In genomic region chr4:73181231-73181630, GRCh38 we compare ENCODE assay signal across 16 cellular contexts.
A peak's percentile ranks its signal among the peaks of the same experiment; 100 is the strongest.
DNase-seq lines count a peak whose midpoint lies in the region; ATAC-seq, FAIRE-seq and TF ChIP-seq lines count a peak whose summit lies in the region.
"Had no signal": no experiment of that assay in that cellular context is flagged by ENCODE, and none has a peak within 500 bp of the region (broad histone marks: within the 10 kb centered on the region; RNA-seq: fewer than 3 reads in every experiment).

No MANE protein-coding gene starts in this region.

- no peak overlapping the region for H3K4me3 Mint-ChIP-seq in CD8-positive, alpha-beta T cell
- H3K4me3 Mint-ChIP-seq: T-cell had no signal

- H3K4me1 ChIP-seq in CD8-positive, alpha-beta T cell (ENCODE audit: insufficient read depth, low read length), result peaks cover 3% of the 10 kb centered on the region
- H3K4me1 ChIP-seq: BE2C had no signal

- no peaks in the 10 kb centered on the region for H3K9me3 ChIP-seq in CD8-positive, alpha-beta T cell (ENCODE audit: low read length)
- H3K9me3 ChIP-seq: BE2C had no signal

- no peak for DNase-seq in GM18507 (ENCODE audit: extremely low spot score, insufficient read length, low read depth)
- DNase-seq in OCI-M1 (lab: John Stamatoyannopoulos, UW), result peak; percentile 81
- DNase-seq in medulla oblongata (ENCODE audit: extremely low spot score), result peak; percentile 9
- no peak for DNase-seq in CD8-positive, alpha-beta T cell
- no peak for DNase-seq in mesenteric fat pad (ENCODE audit: low spot score)
- no peak for DNase-seq in HEK293T (ENCODE audit: extremely low spot score)
- DNase-seq in kidney tubule cell (ENCODE audit: low spot score), result no peak
- DNase-seq: BE2C; left ventricle myocardium superior; NCI-H1092 treated with DMSO at 0.1 percent for 48 hours; NCI-H2171 treated with DMSO at 0.1 percent for 48 hours; PC-9; stimulated activated CD4-positive, alpha-beta T cell treated with anti-CD3 and anti-CD28 coated beads, Interleukin-15, amount 100 ng/mL, for 24 hours; T-cell had no signal

- CTCF ChIA-PET in CD8-positive, alpha-beta T cell (lab: Charles Lee), result interaction anchor here (1.4 kb wide), 1 partner anchor 10 kb away, joined by 4 read pairs; no protein-coding TSS in a partner anchor
- CTCF ChIA-PET in HEK293T (lab: Yijun Ruan, JAX), result no interaction called here

- H3K4me3 ChIP-seq in CD8-positive, alpha-beta T cell (ENCODE audit: low read depth, low read length), result no peak overlapping the region
- H3K4me3 ChIP-seq: PC-9 had no signal

- H3K9me3 Mint-ChIP-seq in CD8-positive, alpha-beta T cell, result no peaks in the 10 kb centered on the region
- H3K9me3 Mint-ChIP-seq: T-cell had no signal

- no peak overlapping the region for H3K27ac Mint-ChIP-seq in CD8-positive, alpha-beta T cell

- ATAC-seq in HG03432 (IDR thresholded peaks at IDR 0.05; ENCODE audit: unreplicated experiment), result peak; percentile 40
- no peak for ATAC-seq in CD8-positive, alpha-beta T cell
- ATAC-seq: left ventricle myocardium superior, T-cell had no signal

- peak; percentile 31 for FAIRE-seq in GM18507 (lab: Jason Lieb, UNC)
- FAIRE-seq: HTR-8/SVneo had no signal

- no peaks in the 10 kb centered on the region for H3K36me3 ChIP-seq in CD8-positive, alpha-beta T cell (ENCODE audit: insufficient read depth, low read length)

- H3K27me3 Mint-ChIP-seq in CD8-positive, alpha-beta T cell (ENCODE audit: low read depth), result no peaks in the 10 kb centered on the region
- H3K27me3 Mint-ChIP-seq: T-cell had no signal

- POLR2A ChIA-PET in CD8-positive, alpha-beta T cell (lab: Charles Lee), result interaction anchor here (1.0 kb wide), 1 partner anchor 16 kb away, joined by 3 read pairs; no protein-coding TSS in a partner anchor
- POLR2A ChIA-PET in HEK293T (lab: Yijun Ruan, JAX), result interaction anchor here (1.2 kb wide), 1 partner anchor 78 kb away, joined by 4 read pairs; the partner anchor contains the start of gene ANKRD17

- no peak for TF ChIP-seq CTCF in CD8-positive, alpha-beta T cell (IDR thresholded peaks at IDR 0.05)

- H3K27ac ChIP-seq in CD8-positive, alpha-beta T cell (ENCODE audit: low read depth, low read length), result no peak overlapping the region
- H3K27ac ChIP-seq: PC-9 had no signal

- intact Hi-C loops in CD8-positive, alpha-beta T cell (cut with DNase I, micrococcal nuclease), result no loop called here

- peaks cover 47% of the 10 kb centered on the region for H3K4me1 Mint-ChIP-seq in CD8-positive, alpha-beta T cell (ENCODE audit: low read depth)

- H3K27me3 ChIP-seq in CD8-positive, alpha-beta T cell (ENCODE audit: insufficient read depth, low read length), result no peaks in the 10 kb centered on the region
- H3K27me3 ChIP-seq: BE2C had no signal

- peaks cover 22% of the 10 kb centered on the region for H3K36me3 Mint-ChIP-seq in CD8-positive, alpha-beta T cell

TF ChIP-seq in HEK293T, 16 proteins besides CTCF, POLR2A, EP300 and RAD21:
- TF ChIP-seq ZNF384 (IDR thresholded peaks at IDR 0.05) (no peak), TARDBP (IDR thresholded peaks at IDR 0.05) (no peak)

Comparison
In these comparisons a context has a peak if more than half of its experiments do, and no peak if none do; other contexts are left out.
1. DNase-seq: peak in OCI-M1 (single experiment) and medulla oblongata (single experiment); none in GM18507 (single experiment), CD8-positive, alpha-beta T cell (0 of 7), mesenteric fat pad (single experiment), HEK293T (single experiment) and kidney tubule cell (single experiment).